Comparison of ENCODE assay signal across 8 cellular contexts in genomic region chr3:68876112-68876713, GRCh38. TPM values are rescaled to one million over a fixed set of nuclear protein-coding genes. Genes with fewer than 3 reads are reported as not detected.
DNase-seq lines count a peak whose midpoint lies in the region; ATAC-seq and TF ChIP-seq lines count a peak whose summit lies in the region.

No MANE protein-coding gene starts in this region.

- H3K4me3 Mint-ChIP-seq in endodermal cell = no peak overlapping the region

- H3K4me1 Mint-ChIP-seq in endodermal cell = peaks cover 23% of the 10 kb centered on the region

- TF ChIP-seq CTCF in GM10266 (IDR thresholded peaks at IDR 0.05; ENCODE audit: control insufficient read depth, insufficient read depth, low read depth, missing control alignments) = peak; percentile 82
- TF ChIP-seq CTCF in HEK293 (tag by site-specific recombination; IDR thresholded peaks at IDR 0.05) = peak; percentile 28; the same call in 1 of the 2 replicates
- peak; percentile 87 for TF ChIP-seq CTCF in MM.1S (IDR thresholded peaks at IDR 0.05; ENCODE audit: low read length)
- peak; percentile 98 for TF ChIP-seq CTCF in endodermal cell (conservative IDR thresholded peaks at IDR 0.05)

- peak; percentile 36 for DNase-seq in AG08396 (ENCODE audit: low spot score)
- DNase-seq in GM10266 (ENCODE audit: extremely low spot score) = peak; percentile 35
- DNase-seq in MM.1S = peak; percentile 74
- no peak for DNase-seq in endodermal cell
- DNase-seq in midbrain (lab: John Stamatoyannopoulos, UW) = peak; percentile 63
- DNase-seq in activated CD4-positive, CD25-positive, alpha-beta regulatory T cell treated with anti-CD3 and anti-CD28 coated beads, Interleukin-2, amount 50 U/mL, for 72 hours = no peak

- H3K27me3 ChIP-seq in MM.1S (replicated peaks; ENCODE audit: insufficient read depth, low read length) (no peaks in the 10 kb centered on the region), endodermal cell (ENCODE audit: control insufficient read depth, insufficient read depth, low read length, poor library complexity, severe bottlenecking) (no peaks in the 10 kb centered on the region)

- H3K36me3 Mint-ChIP-seq in endodermal cell (ENCODE audit: low read depth) = no peaks in the 10 kb centered on the region

- H3K9me3 ChIP-seq in HEK293 (ENCODE audit: control insufficient read depth, insufficient read depth, low read depth, low read length) (no peaks in the 10 kb centered on the region), MM.1S (replicated peaks; ENCODE audit: insufficient read depth, low read length) (no peaks in the 10 kb centered on the region), endodermal cell (ENCODE audit: control insufficient read depth, low read length) (no peaks in the 10 kb centered on the region)

- H3K4me2 ChIP-seq in MM.1S (ENCODE audit: low read depth, low read length) = no peak overlapping the region

- no peaks in the 10 kb centered on the region for H3K79me2 ChIP-seq in MM.1S (ENCODE audit: low read length)

- CTCF ChIA-PET in HEK293 (lab: Yijun Ruan, JAX) = interaction anchor here (0.6 to 2.7 kb wide), 8 partner anchors 11 to 1766 kb away, joined by 3 to 8 read pairs (median 4); no protein-coding TSS in a partner anchor

- H3K36me3 ChIP-seq in HEK293 (ENCODE audit: control insufficient read depth in 2 of 2, insufficient read depth in 1 of 2, low read length in 2 of 2) = no peaks in the 10 kb centered on the region
- H3K36me3 ChIP-seq in MM.1S (replicated peaks; ENCODE audit: insufficient read depth, low read length) = no peaks in the 10 kb centered on the region
- H3K36me3 ChIP-seq in endodermal cell (ENCODE audit: control insufficient read depth, insufficient read depth, low read length) = no peaks in the 10 kb centered on the region

- H3K27ac ChIP-seq in HEK293 (ENCODE audit: extremely low read depth, low read depth, low read length) (no peak overlapping the region), MM.1S (ENCODE audit: low read length) (no peak overlapping the region), endodermal cell (ENCODE audit: low read depth, low read length) (no peak overlapping the region)

- no peaks in the 10 kb centered on the region for H3K4me1 ChIP-seq in HEK293 (ENCODE audit: control insufficient read depth, insufficient read depth, low read length)
- H3K4me1 ChIP-seq in MM.1S (ENCODE audit: low read length) = no peaks in the 10 kb centered on the region
- H3K4me1 ChIP-seq in endodermal cell (ENCODE audit: control insufficient read depth, insufficient read depth, low read length) = no peaks in the 10 kb centered on the region

- no peak overlapping the region for H2AFZ ChIP-seq in MM.1S (ENCODE audit: low read length)

- POLR2A ChIA-PET in HEK293 (lab: Yijun Ruan, JAX) = no interaction called here

- peaks cover 6% of the 10 kb centered on the region for H3K9me3 Mint-ChIP-seq in endodermal cell

- H3K9me2 ChIP-seq in MM.1S (replicated peaks; ENCODE audit: insufficient read depth, low read length) = no peaks in the 10 kb centered on the region

- no peaks in the 10 kb centered on the region for H3K27me3 Mint-ChIP-seq in endodermal cell (ENCODE audit: insufficient read depth)

- H3K4me3 ChIP-seq in HEK293 (ENCODE audit: low read depth, low read length) (no peak overlapping the region), MM.1S (ENCODE audit: low read length) (no peak overlapping the region), endodermal cell (ENCODE audit: low read length) (no peak overlapping the region)

- ATAC-seq in SK-N-SH treated with all-trans-retinoic acid at 6 μM for 48 hours = peak; percentile 90

- no peaks in the 10 kb centered on the region for H4K20me1 ChIP-seq in MM.1S (ENCODE audit: insufficient read depth, low read length)

- H3K9ac ChIP-seq in MM.1S (ENCODE audit: low read length) (no peak overlapping the region), endodermal cell (ENCODE audit: extremely low read depth, low read length, poor library complexity, severe bottlenecking) (no peak overlapping the region)

- H3K27ac Mint-ChIP-seq in endodermal cell = no peak overlapping the region

- no peaks in the 10 kb centered on the region for H3F3A ChIP-seq in MM.1S (ENCODE audit: insufficient read depth, low read length)

- WGBS in endodermal cell (ENCODE audit: insufficient coverage in 1 of 2, insufficient read length in 1 of 2), 2 experiments = 27 to 35% methylated on average over 5 to 6 of the region's 6 CpGs

TF ChIP-seq in HEK293, 187 proteins besides CTCF, POLR2A, EP300 and RAD21:
- TF ChIP-seq, protein P1, sequence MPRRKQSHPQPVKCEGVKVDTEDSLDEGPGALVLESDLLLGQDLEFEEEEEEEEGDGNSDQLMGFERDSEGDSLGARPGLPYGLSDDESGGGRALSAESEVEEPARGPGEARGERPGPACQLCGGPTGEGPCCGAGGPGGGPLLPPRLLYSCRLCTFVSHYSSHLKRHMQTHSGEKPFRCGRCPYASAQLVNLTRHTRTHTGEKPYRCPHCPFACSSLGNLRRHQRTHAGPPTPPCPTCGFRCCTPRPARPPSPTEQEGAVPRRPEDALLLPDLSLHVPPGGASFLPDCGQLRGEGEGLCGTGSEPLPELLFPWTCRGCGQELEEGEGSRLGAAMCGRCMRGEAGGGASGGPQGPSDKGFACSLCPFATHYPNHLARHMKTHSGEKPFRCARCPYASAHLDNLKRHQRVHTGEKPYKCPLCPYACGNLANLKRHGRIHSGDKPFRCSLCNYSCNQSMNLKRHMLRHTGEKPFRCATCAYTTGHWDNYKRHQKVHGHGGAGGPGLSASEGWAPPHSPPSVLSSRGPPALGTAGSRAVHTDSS (tag by site-specific recombination; IDR thresholded peaks at IDR 0.05) = no peak
- TF ChIP-seq ZNF654 (tag by site-specific recombination; IDR thresholded peaks at IDR 0.05; ENCODE audit: low read depth) = peak; percentile 86

TF ChIP-seq in SK-N-SH treated with all-trans-retinoic acid at 6 μM for 48 hours, 23 proteins besides CTCF, POLR2A, EP300 and RAD21 (continues in another document):
- TF ChIP-seq PATZ1 (CRISPR knock-in tag; IDR thresholded peaks at IDR 0.05; ENCODE audit: borderline replicate concordance) (no peak), RARB (CRISPR knock-in tag; IDR thresholded peaks at IDR 0.05) (no peak), ZNF70 (CRISPR knock-in tag; IDR thresholded peaks at IDR 0.05) (no peak), POU6F1 (CRISPR knock-in tag; IDR thresholded peaks at IDR 0.05; ENCODE audit: borderline replicate concordance, low read depth) (no peak), PPARA (CRISPR knock-in tag; IDR thresholded peaks at IDR 0.05; ENCODE audit: borderline replicate concordance) (no peak), OSR1 (CRISPR knock-in tag; IDR thresholded peaks at IDR 0.05) (no peak), ARNTL (CRISPR knock-in tag; IDR thresholded peaks at IDR 0.05; ENCODE audit: borderline replicate concordance, low read depth) (no peak), ZNF565 (CRISPR knock-in tag; conservative IDR thresholded peaks at IDR 0.05; ENCODE audit: low read depth) (no peak), ZC3H10 (CRISPR knock-in tag; IDR thresholded peaks at IDR 0.05) (no peak)
- TF ChIP-seq, protein P2, sequence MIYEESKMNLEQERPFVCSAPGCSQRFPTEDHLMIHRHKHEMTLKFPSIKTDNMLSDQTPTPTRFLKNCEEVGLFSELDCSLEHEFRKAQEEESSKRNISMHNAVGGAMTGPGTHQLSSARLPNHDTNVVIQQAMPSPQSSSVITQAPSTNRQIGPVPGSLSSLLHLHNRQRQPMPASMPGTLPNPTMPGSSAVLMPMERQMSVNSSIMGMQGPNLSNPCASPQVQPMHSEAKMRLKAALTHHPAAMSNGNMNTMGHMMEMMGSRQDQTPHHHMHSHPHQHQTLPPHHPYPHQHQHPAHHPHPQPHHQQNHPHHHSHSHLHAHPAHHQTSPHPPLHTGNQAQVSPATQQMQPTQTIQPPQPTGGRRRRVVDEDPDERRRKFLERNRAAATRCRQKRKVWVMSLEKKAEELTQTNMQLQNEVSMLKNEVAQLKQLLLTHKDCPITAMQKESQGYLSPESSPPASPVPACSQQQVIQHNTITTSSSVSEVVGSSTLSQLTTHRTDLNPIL (CRISPR knock-in tag; IDR thresholded peaks at IDR 0.05; ENCODE audit: low read depth) = no peak

RNA-seq across cellular contexts. Expression of gene TAFA4, which starts 56.1 kb away (rescaled TPM):
- total RNA-seq in endodermal cell = under 1 TPM; 0.42 to 0.73 TPM
- polyA plus RNA-seq in endodermal cell (2013, experiment 1 of 2) = 2.5 TPM
- 1.9 TPM for polyA plus RNA-seq in endodermal cell (2013, experiment 2 of 2)

Comparison
In these comparisons a context has a peak if more than half of its experiments do, and no peak if none do; other contexts are left out.
1. DNase-seq: peak in AG08396 (single experiment), GM10266 (single experiment), MM.1S (single experiment) and midbrain (single experiment); none in endodermal cell (single experiment) and activated CD4-positive, CD25-positive, alpha-beta regulatory T cell treated with anti-CD3 and anti-CD28 coated beads, Interleukin-2, amount 50 U/mL, for 72 hours (single experiment).
2. CTCF ChIP-seq: peak in every context shown above with its lines; median percentile 98 in endodermal cell; 87 in MM.1S; 82 in GM10266; 28 in HEK293.